Comparison of ENCODE assay signal across 28 cellular contexts in the genomic region with DNA sequence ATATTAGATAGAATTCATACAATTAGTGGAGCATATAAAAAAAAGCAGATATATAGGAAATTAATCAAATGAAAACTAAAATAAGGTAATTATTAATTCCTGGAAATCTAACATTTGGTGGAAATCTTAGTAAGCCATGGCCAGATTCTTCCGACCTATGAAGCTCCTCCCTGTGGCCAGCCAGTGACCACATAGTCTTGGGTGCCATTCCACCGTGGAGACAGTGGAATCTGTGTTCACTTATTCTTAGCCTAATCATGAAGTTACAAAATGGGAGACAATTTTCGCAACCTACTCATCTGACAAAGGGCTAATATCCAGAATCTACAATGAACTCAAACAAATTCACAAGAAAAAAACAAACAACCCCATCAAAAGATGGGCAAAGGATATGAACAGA.
"Had no signal": no experiment of that assay in that cellular context is flagged by ENCODE, and none has a peak within 500 bp of the region (broad histone marks: within the 10 kb centered on the region; RNA-seq: fewer than 3 reads in every experiment).

No MANE protein-coding gene starts in this region.

- H3K36me3 Mint-ChIP-seq: stimulated activated effector memory CD8-positive, alpha-beta T cell treated with anti-CD3 and anti-CD28 coated beads, Interleukin-12 subunit alpha, Interleukin-12 subunit beta, amount 100 ng/mL, for 72 hours; stimulated activated memory B cell treated with anti-CD40 and anti-IgM and Interleukin-4, amounts not matched to agents 10 μg/mL and 1 μg/mL and 100 μg/mL, for 72 hours; stimulated activated naive B cell treated with anti-CD40 and anti-IgM and Interleukin-4, amounts not matched to agents 10 μg/mL and 1 μg/mL and 100 μg/mL, for 72 hours; type B pancreatic cell had no signal

- H3K4me3 ChIP-seq: stomach, suprapubic skin, testis, thoracic aorta, thyroid gland, tibial artery, tibial nerve, transverse colon, upper lobe of left lung, upper lobe of right lung, uterus, vagina had no signal

- H3K4me1 ChIP-seq: stomach, suprapubic skin, testis, thyroid gland, tibial artery, tibial nerve, transverse colon, upper lobe of left lung, upper lobe of right lung, uterus, vagina had no signal

- H3K4me1 Mint-ChIP-seq: stimulated activated effector memory CD8-positive, alpha-beta T cell treated with anti-CD3 and anti-CD28 coated beads, Interleukin-12 subunit alpha, Interleukin-12 subunit beta, amount 100 ng/mL, for 72 hours; stimulated activated memory B cell treated with anti-CD40 and anti-IgM and Interleukin-4, amounts not matched to agents 10 μg/mL and 1 μg/mL and 100 μg/mL, for 72 hours; stimulated activated naive B cell treated with anti-CD40 and anti-IgM and Interleukin-4, amounts not matched to agents 10 μg/mL and 1 μg/mL and 100 μg/mL, for 72 hours; stimulated activated naive CD8-positive, alpha-beta T cell treated with anti-CD3 and anti-CD28 coated beads, Interleukin-15, amount 100 ng/mL, for 72 hours had no signal

- H3K27me3 Mint-ChIP-seq: stimulated activated memory B cell treated with anti-CD40 and anti-IgM and Interleukin-4, amounts not matched to agents 10 μg/mL and 1 μg/mL and 100 μg/mL, for 72 hours; stimulated activated naive B cell treated with anti-CD40 and anti-IgM and Interleukin-4, amounts not matched to agents 10 μg/mL and 1 μg/mL and 100 μg/mL, for 72 hours; stimulated activated naive CD8-positive, alpha-beta T cell treated with anti-CD3 and anti-CD28 coated beads, Interleukin-15, amount 100 ng/mL, for 72 hours; stimulated activated naive CD8-positive, alpha-beta T cell treated with anti-CD3 and anti-CD28 coated beads, Interleukin-15, Interleukin-2, amounts not matched to agents 100 ng/mL and 50 ng/mL, for 24 hours; type B pancreatic cell had no signal

- H3K27ac ChIP-seq: stomach, suprapubic skin, testis, thoracic aorta, thyroid gland, tibial artery, tibial nerve, transverse colon, upper lobe of left lung, upper lobe of right lung, uterus, vagina had no signal

- ATAC-seq: stimulated activated effector memory CD8-positive, alpha-beta T cell treated with anti-CD3 and anti-CD28 coated beads, Interleukin-12 subunit alpha, Interleukin-12 subunit beta, amount 100 ng/mL, for 72 hours; stimulated activated memory B cell treated with anti-CD40 and anti-IgM and Interleukin-4, amounts not matched to agents 10 μg/mL and 1 μg/mL and 100 μg/mL, for 72 hours; stimulated activated naive B cell treated with anti-CD40 and anti-IgM and Interleukin-4, amounts not matched to agents 10 μg/mL and 1 μg/mL and 100 μg/mL, for 72 hours; stimulated activated naive CD8-positive, alpha-beta T cell treated with anti-CD3 and anti-CD28 coated beads, Interleukin-15, amount 100 ng/mL, for 72 hours; stimulated activated naive CD8-positive, alpha-beta T cell treated with anti-CD3 and anti-CD28 coated beads, Interleukin-15, Interleukin-2, amounts not matched to agents 100 U/mL and 50 U/mL, for 24 hours; upper lobe of right lung had no signal

- H3K27ac Mint-ChIP-seq: stimulated activated effector memory CD8-positive, alpha-beta T cell treated with anti-CD3 and anti-CD28 coated beads, Interleukin-12 subunit alpha, Interleukin-12 subunit beta, amount 100 ng/mL, for 72 hours; stimulated activated memory B cell treated with anti-CD40 and anti-IgM and Interleukin-4, amounts not matched to agents 10 μg/mL and 1 μg/mL and 100 μg/mL, for 72 hours; stimulated activated naive B cell treated with anti-CD40 and anti-IgM and Interleukin-4, amounts not matched to agents 10 μg/mL and 1 μg/mL and 100 μg/mL, for 72 hours; stimulated activated naive CD8-positive, alpha-beta T cell treated with anti-CD3 and anti-CD28 coated beads, Interleukin-15, amount 100 ng/mL, for 72 hours; stimulated activated naive CD8-positive, alpha-beta T cell treated with anti-CD3 and anti-CD28 coated beads, Interleukin-15, Interleukin-2, amounts not matched to agents 100 ng/mL and 50 ng/mL, for 24 hours; type B pancreatic cell had no signal

- DNase-seq: stimulated activated CD4-positive, alpha-beta T cell treated with anti-CD3 and anti-CD28 coated beads, Interleukin-2, amount 100 ng/mL, for 48 hours; stimulated activated CD4-positive, alpha-beta T cell treated with anti-CD3 and anti-CD28 coated beads, Interleukin-4, amount 100 ng/mL, for 1 hour; stimulated activated CD4-positive, alpha-beta T cell treated with anti-CD3 and anti-CD28 coated beads, Interleukin-4, amount 100 ng/mL, for 24 hours; stimulated activated CD4-positive, alpha-beta T cell treated with anti-CD3 and anti-CD28 coated beads, Interleukin-4, amount 100 ng/mL, for 4 hours; stimulated activated CD8-positive, alpha-beta memory T cell treated with anti-CD3 and anti-CD28 coated beads, Interleukin-4, amount 100 ng/mL, for 48 hours; stimulated activated naive B cell treated with anti-CD40 and anti-IgM and Interleukin-4, amounts not matched to agents 10 μg/mL and 1 μg/mL and 100 μg/mL, for 72 hours; stimulated activated naive CD4-positive, alpha-beta T cell; stimulated activated naive CD4-positive, alpha-beta T cell treated with Interleukin-2 at 50 U/mL for 16 hours; stimulated activated naive CD8-positive, alpha-beta T cell treated with anti-CD3 and anti-CD28 coated beads, Interleukin-15, amount 100 ng/mL, for 72 hours; stimulated activated naive CD8-positive, alpha-beta T cell treated with anti-CD3 and anti-CD28 coated beads, Interleukin-15, Interleukin-2, amounts not matched to agents 100 U/mL and 50 U/mL, for 24 hours; stomach; substantia nigra; testis; thyroid gland; tibial artery; transverse colon; trophoblast cell; upper lobe of left lung; upper lobe of right lung; uterus had no signal

- H3K9me3 ChIP-seq: stomach, suprapubic skin, testis, thoracic aorta, thyroid gland, tibial artery, tibial nerve, transverse colon, upper lobe of left lung, upper lobe of right lung, uterus, vagina had no signal

- H3K9me3 Mint-ChIP-seq: stimulated activated naive B cell treated with anti-CD40 and anti-IgM and Interleukin-4, amounts not matched to agents 10 μg/mL and 1 μg/mL and 100 μg/mL, for 72 hours; type B pancreatic cell had no signal

- H3K27me3 ChIP-seq: stomach, suprapubic skin, testis, thyroid gland, tibial artery, tibial nerve, transverse colon, upper lobe of left lung, upper lobe of right lung, uterus, vagina had no signal

- H3K4me3 Mint-ChIP-seq: stimulated activated effector memory CD8-positive, alpha-beta T cell treated with anti-CD3 and anti-CD28 coated beads, Interleukin-12 subunit alpha, Interleukin-12 subunit beta, amount 100 ng/mL, for 72 hours; stimulated activated memory B cell treated with anti-CD40 and anti-IgM and Interleukin-4, amounts not matched to agents 10 μg/mL and 1 μg/mL and 100 μg/mL, for 72 hours; stimulated activated naive B cell treated with anti-CD40 and anti-IgM and Interleukin-4, amounts not matched to agents 10 μg/mL and 1 μg/mL and 100 μg/mL, for 72 hours; stimulated activated naive CD8-positive, alpha-beta T cell treated with anti-CD3 and anti-CD28 coated beads, Interleukin-15, amount 100 ng/mL, for 72 hours; stimulated activated naive CD8-positive, alpha-beta T cell treated with anti-CD3 and anti-CD28 coated beads, Interleukin-15, Interleukin-2, amounts not matched to agents 100 ng/mL and 50 ng/mL, for 24 hours; type B pancreatic cell had no signal

- H3K36me3 ChIP-seq: stomach, suprapubic skin, thoracic aorta, thyroid gland, tibial artery, tibial nerve, transverse colon, upper lobe of left lung, upper lobe of right lung, uterus, vagina had no signal
